Comparison of ENCODE assay signal across 1 cellular context in the genomic region with DNA sequence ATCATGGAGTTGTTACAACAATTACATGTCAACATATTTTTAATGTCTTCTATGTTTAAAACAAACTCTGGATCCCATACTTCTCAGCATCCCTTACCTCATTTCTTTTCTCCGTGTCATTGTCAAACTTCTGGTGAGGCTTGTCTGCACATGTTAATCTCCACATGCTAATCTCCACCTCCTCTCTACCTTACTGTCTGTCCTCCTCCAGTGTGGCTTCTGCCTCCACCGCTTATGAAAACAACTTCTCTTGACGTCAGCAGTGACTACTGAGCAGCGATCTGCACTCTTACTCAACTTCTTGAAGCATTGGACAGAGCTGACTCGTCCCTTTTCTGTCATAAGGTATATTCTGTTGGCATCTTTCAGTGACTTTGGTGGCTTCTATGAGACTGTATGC.
TF ChIP-seq lines count a peak whose summit lies in the region.

No MANE protein-coding gene starts in this region.

TF ChIP-seq in GM23338, 12 proteins besides CTCF, POLR2A, EP300 and RAD21 (continued from another document):
- TF ChIP-seq, protein P1, sequence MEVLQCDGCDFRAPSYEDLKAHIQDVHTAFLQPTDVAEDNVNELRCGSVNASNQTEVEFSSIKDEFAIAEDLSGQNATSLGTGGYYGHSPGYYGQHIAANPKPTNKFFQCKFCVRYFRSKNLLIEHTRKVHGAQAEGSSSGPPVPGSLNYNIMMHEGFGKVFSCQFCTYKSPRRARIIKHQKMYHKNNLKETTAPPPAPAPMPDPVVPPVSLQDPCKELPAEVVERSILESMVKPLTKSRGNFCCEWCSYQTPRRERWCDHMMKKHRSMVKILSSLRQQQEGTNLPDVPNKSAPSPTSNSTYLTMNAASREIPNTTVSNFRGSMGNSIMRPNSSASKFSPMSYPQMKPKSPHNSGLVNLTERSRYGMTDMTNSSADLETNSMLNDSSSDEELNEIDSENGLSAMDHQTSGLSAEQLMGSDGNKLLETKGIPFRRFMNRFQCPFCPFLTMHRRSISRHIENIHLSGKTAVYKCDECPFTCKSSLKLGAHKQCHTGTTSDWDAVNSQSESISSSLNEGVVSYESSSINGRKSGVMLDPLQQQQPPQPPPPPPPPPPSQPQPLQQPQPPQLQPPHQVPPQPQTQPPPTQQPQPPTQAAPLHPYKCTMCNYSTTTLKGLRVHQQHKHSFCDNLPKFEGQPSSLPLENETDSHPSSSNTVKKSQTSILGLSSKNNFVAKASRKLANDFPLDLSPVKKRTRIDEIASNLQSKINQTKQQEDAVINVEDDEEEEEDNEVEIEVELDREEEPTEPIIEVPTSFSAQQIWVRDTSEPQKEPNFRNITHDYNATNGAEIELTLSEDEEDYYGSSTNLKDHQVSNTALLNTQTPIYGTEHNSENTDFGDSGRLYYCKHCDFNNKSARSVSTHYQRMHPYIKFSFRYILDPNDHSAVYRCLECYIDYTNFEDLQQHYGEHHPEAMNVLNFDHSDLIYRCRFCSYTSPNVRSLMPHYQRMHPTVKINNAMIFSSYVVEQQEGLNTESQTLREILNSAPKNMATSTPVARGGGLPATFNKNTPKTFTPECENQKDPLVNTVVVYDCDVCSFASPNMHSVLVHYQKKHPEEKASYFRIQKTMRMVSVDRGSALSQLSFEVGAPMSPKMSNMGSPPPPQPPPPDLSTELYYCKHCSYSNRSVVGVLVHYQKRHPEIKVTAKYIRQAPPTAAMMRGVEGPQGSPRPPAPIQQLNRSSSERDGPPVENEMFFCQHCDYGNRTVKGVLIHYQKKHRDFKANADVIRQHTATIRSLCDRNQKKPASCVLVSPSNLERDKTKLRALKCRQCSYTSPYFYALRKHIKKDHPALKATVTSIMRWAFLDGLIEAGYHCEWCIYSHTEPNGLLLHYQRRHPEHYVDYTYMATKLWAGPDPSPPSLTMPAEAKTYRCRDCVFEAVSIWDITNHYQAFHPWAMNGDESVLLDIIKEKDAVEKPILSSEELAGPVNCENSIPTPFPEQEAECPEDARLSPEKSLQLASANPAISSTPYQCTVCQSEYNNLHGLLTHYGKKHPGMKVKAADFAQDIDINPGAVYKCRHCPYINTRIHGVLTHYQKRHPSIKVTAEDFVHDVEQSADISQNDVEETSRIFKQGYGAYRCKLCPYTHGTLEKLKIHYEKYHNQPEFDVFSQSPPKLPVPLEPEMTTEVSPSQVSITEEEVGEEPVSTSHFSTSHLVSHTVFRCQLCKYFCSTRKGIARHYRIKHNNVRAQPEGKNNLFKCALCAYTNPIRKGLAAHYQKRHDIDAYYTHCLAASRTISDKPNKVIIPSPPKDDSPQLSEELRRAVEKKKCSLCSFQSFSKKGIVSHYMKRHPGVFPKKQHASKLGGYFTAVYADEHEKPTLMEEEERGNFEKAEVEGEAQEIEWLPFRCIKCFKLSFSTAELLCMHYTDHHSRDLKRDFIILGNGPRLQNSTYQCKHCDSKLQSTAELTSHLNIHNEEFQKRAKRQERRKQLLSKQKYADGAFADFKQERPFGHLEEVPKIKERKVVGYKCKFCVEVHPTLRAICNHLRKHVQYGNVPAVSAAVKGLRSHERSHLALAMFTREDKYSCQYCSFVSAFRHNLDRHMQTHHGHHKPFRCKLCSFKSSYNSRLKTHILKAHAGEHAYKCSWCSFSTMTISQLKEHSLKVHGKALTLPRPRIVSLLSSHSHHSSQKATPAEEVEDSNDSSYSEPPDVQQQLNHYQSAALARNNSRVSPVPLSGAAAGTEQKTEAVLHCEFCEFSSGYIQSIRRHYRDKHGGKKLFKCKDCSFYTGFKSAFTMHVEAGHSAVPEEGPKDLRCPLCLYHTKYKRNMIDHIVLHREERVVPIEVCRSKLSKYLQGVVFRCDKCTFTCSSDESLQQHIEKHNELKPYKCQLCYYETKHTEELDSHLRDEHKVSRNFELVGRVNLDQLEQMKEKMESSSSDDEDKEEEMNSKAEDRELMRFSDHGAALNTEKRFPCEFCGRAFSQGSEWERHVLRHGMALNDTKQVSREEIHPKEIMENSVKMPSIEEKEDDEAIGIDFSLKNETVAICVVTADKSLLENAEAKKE (CRISPR knock-in tag; IDR thresholded peaks at IDR 0.05): no peak
- TF ChIP-seq EZH2 (IDR thresholded peaks at IDR 0.05; ENCODE audit: low read depth, unreplicated experiment): no peak
- no peak for TF ChIP-seq ZNF114 (CRISPR knock-in tag; IDR thresholded peaks at IDR 0.05)
